In genomic region chr3:61997112-61997511, GRCh38 we compare ENCODE assay signal across 23 cellular contexts.
DNase-seq lines count a peak whose midpoint lies in the region; ATAC-seq, FAIRE-seq and TF ChIP-seq lines count a peak whose summit lies in the region.
"Had no signal": no experiment of that assay in that cellular context is flagged by ENCODE, and none has a peak within 500 bp of the region (broad histone marks: within the 10 kb centered on the region; RNA-seq: fewer than 3 reads in every experiment).

No MANE protein-coding gene starts in this region.

- DNase-seq in Right ventricle myocardium superior = no peak
- no peak for DNase-seq in Right ventricle myocardium inferior (ENCODE audit: missing footprints)
- no peak for DNase-seq in SK-N-MC (ENCODE audit: low read depth, low spot score)
- no peak for DNase-seq in left ventricle myocardium inferior
- DNase-seq in T1000 (lab: John Stamatoyannopoulos, UW) = no peak
- no peak for DNase-seq in C1 segment of cervical spinal cord (lab: John Stamatoyannopoulos, UW)
- DNase-seq in RCC 7860 (ENCODE audit: low spot score) = no peak
- DNase-seq in MG63 = no peak
- DNase-seq: activated CD8-positive, alpha-beta memory T cell treated with anti-CD3 and anti-CD28 coated beads for 24 hours; activated T-cell treated with anti-CD3 and anti-CD28 coated beads, Interleukin-2, amount 50 U/mL, for 48 hours; effector memory CD4-positive, alpha-beta T cell; esophagus squamous epithelium; GF-D8; left colon; MM.1S; NCI-H526; small intestine; stimulated activated CD4-positive, alpha-beta T cell treated with anti-CD3 and anti-CD28 coated beads, Interleukin-4, amount 100 ng/mL, for 24 hours; upper lobe of right lung had no signal

- no peaks in the 10 kb centered on the region for H3K9me3 ChIP-seq in SK-N-MC (ENCODE audit: low read depth, low read length)
- H3K9me3 ChIP-seq in left ventricle myocardium inferior (replicated peaks) = no peaks in the 10 kb centered on the region
- H3K9me3 ChIP-seq in MG63 = no peaks in the 10 kb centered on the region
- H3K9me3 ChIP-seq: esophagus squamous epithelium, SJCRH30, upper lobe of right lung had no signal

- no peak overlapping the region for H3K4me3 ChIP-seq in SK-N-MC
- H3K4me3 ChIP-seq in left ventricle myocardium inferior = no peak overlapping the region
- no peak overlapping the region for H3K4me3 ChIP-seq in MG63
- H3K4me3 ChIP-seq: BLaER1 treated with 17β-estradiol and CSF1 and Interleukin-3, amounts not matched to agents 10 nM and 100 nM; esophagus squamous epithelium; SJCRH30; upper lobe of right lung had no signal

- H3K9ac ChIP-seq in SK-N-MC (ENCODE audit: insufficient read length) = no peak overlapping the region
- H3K9ac ChIP-seq: BLaER1 treated with 17β-estradiol and CSF1 and Interleukin-3, amounts not matched to agents 10 nM and 100 nM had no signal

- intact Hi-C loops in Right ventricle myocardium superior (cut with DNase I) (no loop called here), Right ventricle myocardium inferior (cut with DNase I) (no loop called here), left ventricle myocardium inferior (cut with micrococcal nuclease) (no loop called here)

- H3K27me3 ChIP-seq in left ventricle myocardium inferior (ENCODE audit: low read depth) (no peaks in the 10 kb centered on the region), MG63 (no peaks in the 10 kb centered on the region)
- H3K27me3 ChIP-seq: BLaER1 treated with 17β-estradiol and CSF1 and Interleukin-3, amounts not matched to agents 10 nM and 100 nM; esophagus squamous epithelium; SJCRH30; upper lobe of right lung had no signal

- peak; percentile 53 for ATAC-seq in Right ventricle myocardium superior (ENCODE audit: poor library complexity)
- ATAC-seq in Right ventricle myocardium inferior = no peak
- ATAC-seq: activated CD4-positive, CD25-positive, alpha-beta regulatory T cell treated with anti-CD3 and anti-CD28 coated beads, Interleukin-2, amount 50 U/mL, for 24 hours; left colon; upper lobe of right lung had no signal

- no peaks in the 10 kb centered on the region for H3K36me3 ChIP-seq in SK-N-MC (ENCODE audit: insufficient read depth, low read length)
- H3K36me3 ChIP-seq in left ventricle myocardium inferior = no peaks in the 10 kb centered on the region
- H3K36me3 ChIP-seq in MG63 = no peaks in the 10 kb centered on the region
- H3K36me3 ChIP-seq: esophagus squamous epithelium, SJCRH30, upper lobe of right lung had no signal

- H3K27ac ChIP-seq in SK-N-MC (peak overlapping the region; percentile 100), left ventricle myocardium inferior (replicated peaks) (peak overlapping the region; percentile 2)
- H3K27ac ChIP-seq: BLaER1 treated with 17β-estradiol and CSF1 and Interleukin-3, amounts not matched to agents 10 nM and 100 nM; esophagus squamous epithelium; HL-60; SJCRH30; upper lobe of right lung had no signal

- peaks cover 23% of the 10 kb centered on the region for H3K4me1 ChIP-seq in left ventricle myocardium inferior
- H3K4me1 ChIP-seq: SJCRH30 had no signal

- FAIRE-seq in RCC 7860 (lab: Jason Lieb, UNC) = no peak
- FAIRE-seq: small intestine had no signal

- TF ChIP-seq CTCF in left ventricle myocardium inferior (IDR thresholded peaks at IDR 0.05; ENCODE audit: borderline replicate concordance) = no peak
